ENCODE assay signal across 23 cellular contexts in the genomic region with DNA sequence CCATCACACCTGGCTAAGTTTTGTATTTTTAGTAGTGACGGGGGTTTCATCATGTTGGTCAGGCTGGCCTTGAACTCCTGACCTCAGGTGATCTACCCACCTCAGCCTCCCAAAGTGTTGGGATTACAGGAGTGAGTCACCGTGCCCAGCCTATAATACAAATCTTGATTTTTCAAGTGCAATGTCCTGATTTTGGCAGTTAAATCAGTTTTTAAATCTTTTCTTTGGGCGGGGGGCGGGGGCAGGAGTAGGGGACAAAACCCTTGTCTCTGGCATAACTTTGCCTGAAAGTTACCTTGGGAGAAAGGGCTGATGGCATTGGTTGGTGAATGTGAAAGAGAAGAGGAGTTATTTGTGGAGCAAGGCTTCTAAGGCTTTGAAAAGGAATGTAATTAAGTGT.
"Had no signal": no experiment of that assay in that cellular context is flagged by ENCODE, and none has a peak within 500 bp of the region (broad histone marks: within the 10 kb centered on the region; RNA-seq: fewer than 3 reads in every experiment).

No MANE protein-coding gene starts in this region.

- H3K4me3 Mint-ChIP-seq: IgD-negative memory B cell had no signal

- DNase-seq: KBM-7; MG63; NCI-H1092; NCI-H1105 treated with DMSO at 0.1 percent for 48 hours; NCI-H1417 treated with DMSO at 0.1 percent for 48 hours; NCI-H146; NCI-H1694 treated with DMSO at 0.1 percent for 48 hours; NCI-H1930; NCI-H2081; NCI-H2107; NCI-H2227 treated with DMSO at 0.1 percent for 48 hours; NCI-H524 treated with DMSO at 0.1 percent for 48 hours; NCI-H69; NCI-H774; NK-92 treated with Interleukin-12 subunit alpha and Interleukin-12 subunit beta, amount 100 ng/mL, for 24 hours; Right ventricle myocardium superior; RPMI8226; SIG-M5; SW 1271 had no signal

- H3K4me1 ChIP-seq: SJSA1 had no signal

- H3K36me3 ChIP-seq: MG63 had no signal

- H3K27me3 Mint-ChIP-seq: IgD-negative memory B cell had no signal

- H3K4me3 ChIP-seq: MG63, SJSA1, SK-N-MC had no signal

- H3K27me3 ChIP-seq: MG63, SJSA1 had no signal

- FAIRE-seq: RCC 7860 had no signal

- H3K9me3 ChIP-seq: SJSA1 had no signal

- H3K27ac ChIP-seq: SJSA1, SK-N-MC had no signal
